10 cellular contexts compared by ENCODE assay signal in genomic region chr19:1093330-1093729, GRCh38. TPM values are rescaled to one million over a fixed set of nuclear protein-coding genes. Genes with fewer than 3 reads are reported as not detected.
DNase-seq lines count a peak whose midpoint lies in the region; ATAC-seq and TF ChIP-seq lines count a peak whose summit lies in the region.
"Had no signal": no experiment of that assay in that cellular context is flagged by ENCODE, and none has a peak within 500 bp of the region (broad histone marks: within the 10 kb centered on the region; RNA-seq: fewer than 3 reads in every experiment).

No MANE protein-coding gene starts in this region.

- peaks cover 23% of the 10 kb centered on the region for H3K79me2 ChIP-seq in SU-DHL-6 (ENCODE audit: insufficient read depth, low read length)

- H3K4me3 ChIP-seq in SU-DHL-6 (ENCODE audit: insufficient read depth, low read length, poor library complexity, severe bottlenecking) (peak overlapping the region; percentile 77), fibroblast of the aortic adventitia (ENCODE audit: low read depth, low read length) (peak overlapping the region; percentile 87), suprapubic skin (peak overlapping the region; percentile 96), mucosa of descending colon (no peak overlapping the region)

- H3K27ac Mint-ChIP-seq in activated naive CD4-positive, alpha-beta T cell treated with anti-CD3 and anti-CD28 coated beads, Interleukin-2, amount 10 ng/mL, durations not matched to agents 7 days and 5 days = no peak overlapping the region

- H3K9me2 ChIP-seq in SU-DHL-6 (replicated peaks; ENCODE audit: insufficient read depth, low read length) = no peaks in the 10 kb centered on the region

- TF ChIP-seq POLR2A in suprapubic skin (IDR thresholded peaks at IDR 0.05) = no peak

- H3K9ac ChIP-seq in SU-DHL-6 (ENCODE audit: low read length) = peak overlapping the region; percentile 82
- H3K9ac ChIP-seq: parathyroid adenoma had no signal

- H2AFZ ChIP-seq in SU-DHL-6 (ENCODE audit: low read depth, low read length, severe bottlenecking) = no peak overlapping the region
- H2AFZ ChIP-seq: parathyroid adenoma had no signal

- no peak for DNase-seq in activated naive CD4-positive, alpha-beta T cell treated with anti-CD3 and anti-CD28 coated beads, Interleukin-2, amount 10 ng/mL, durations not matched to agents 7 days and 5 days
- no peak for DNase-seq in activated naive CD4-positive, alpha-beta T cell treated with anti-CD3 and anti-CD28 coated beads, Interleukin-2, amount 50 U/mL, for 16 hours
- DNase-seq in fibroblast of the aortic adventitia (ENCODE audit: low read depth) (no peak), suprapubic skin (ENCODE audit: low spot score in 2 of 2) (no peak), SK-N-DZ (ENCODE audit: low spot score) (no peak), mucosa of descending colon (no peak), posterior cingulate gyrus (no peak)
- DNase-seq: COR-L47 had no signal

- no peak for ATAC-seq in mucosa of descending colon

- peak overlapping the region; percentile 94 for H3K4me3 Mint-ChIP-seq in activated naive CD4-positive, alpha-beta T cell treated with anti-CD3 and anti-CD28 coated beads, Interleukin-2, amount 10 ng/mL, durations not matched to agents 7 days and 5 days

- H3K36me3 Mint-ChIP-seq in activated naive CD4-positive, alpha-beta T cell treated with anti-CD3 and anti-CD28 coated beads, Interleukin-2, amount 10 ng/mL, durations not matched to agents 7 days and 5 days = peaks cover 11% of the 10 kb centered on the region

- H3K4me1 Mint-ChIP-seq in activated naive CD4-positive, alpha-beta T cell treated with anti-CD3 and anti-CD28 coated beads, Interleukin-2, amount 10 ng/mL, durations not matched to agents 7 days and 5 days = peaks cover 57% of the 10 kb centered on the region

- H4K20me1 ChIP-seq in SU-DHL-6 (ENCODE audit: low read depth, low read length) = no peaks in the 10 kb centered on the region

- peaks cover 2% of the 10 kb centered on the region; the same call in 1 of the 2 replicates for H3F3A ChIP-seq in SU-DHL-6 (ENCODE audit: insufficient read depth)

- H3K9me3 Mint-ChIP-seq in activated naive CD4-positive, alpha-beta T cell treated with anti-CD3 and anti-CD28 coated beads, Interleukin-2, amount 10 ng/mL, durations not matched to agents 7 days and 5 days = no peaks in the 10 kb centered on the region

- CTCF ChIA-PET in activated naive CD4-positive, alpha-beta T cell treated with anti-CD3 and anti-CD28 coated beads, Interleukin-2, amount 10 ng/mL, durations not matched to agents 7 days and 5 days (lab: Charles Lee) = interaction anchor here (1.3 kb wide), 1 partner anchor 9 kb away, joined by 3 read pairs; no protein-coding TSS in a partner anchor

- H3K4me2 ChIP-seq in SU-DHL-6 (ENCODE audit: low read depth, low read length, poor library complexity, severe bottlenecking) = peak overlapping the region; percentile 79

- H3K9me3 ChIP-seq in SU-DHL-6 (ENCODE audit: insufficient read depth, low read length) (no peaks in the 10 kb centered on the region), suprapubic skin (no peaks in the 10 kb centered on the region), mucosa of descending colon (no peaks in the 10 kb centered on the region)

- no peaks in the 10 kb centered on the region for H3K36me3 ChIP-seq in SU-DHL-6 (ENCODE audit: low read length)
- H3K36me3 ChIP-seq in suprapubic skin = peaks cover 43% of the 10 kb centered on the region
- H3K36me3 ChIP-seq in mucosa of descending colon (ENCODE audit: low read depth) = no peaks in the 10 kb centered on the region

- H3K27me3 ChIP-seq in SU-DHL-6 (ENCODE audit: low read length) (no peaks in the 10 kb centered on the region), suprapubic skin (no peaks in the 10 kb centered on the region)

- no peak for TF ChIP-seq CTCF in SU-DHL-6 (IDR thresholded peaks at IDR 0.05; ENCODE audit: insufficient read depth, low read length, poor library complexity, severe bottlenecking)
- no peak for TF ChIP-seq CTCF in fibroblast of the aortic adventitia (IDR thresholded peaks at IDR 0.05; ENCODE audit: insufficient read depth, low read length)
- TF ChIP-seq CTCF in suprapubic skin (IDR thresholded peaks at IDR 0.05) = no peak
- no peak for TF ChIP-seq CTCF in mucosa of descending colon (IDR thresholded peaks at IDR 0.05)

- H3K27ac ChIP-seq in SU-DHL-6 (ENCODE audit: low read depth, low read length) (peak overlapping the region; percentile 11; the same call in 1 of the 2 replicates), suprapubic skin (no peak overlapping the region)
- H3K27ac ChIP-seq: parathyroid adenoma had no signal

- H3K27me3 Mint-ChIP-seq in activated naive CD4-positive, alpha-beta T cell treated with anti-CD3 and anti-CD28 coated beads, Interleukin-2, amount 10 ng/mL, durations not matched to agents 7 days and 5 days = peaks cover 4% of the 10 kb centered on the region

- WGBS in suprapubic skin = 86% methylated on average over 15 of the region's 15 CpGs

- H3K4me1 ChIP-seq in suprapubic skin (peaks cover 49% of the 10 kb centered on the region), mucosa of descending colon (ENCODE audit: low read depth) (peaks cover 24% of the 10 kb centered on the region)

- intact Hi-C loops in mucosa of descending colon (cut with DNase I, micrococcal nuclease) (no loop called here), posterior cingulate gyrus (cut with DNase I) (loop anchor here (10.0 kb wide), 1 partner anchor 49 kb away; the partner anchor contains the start of gene ABCA7)

- TF ChIP-seq EP300 in suprapubic skin (IDR thresholded peaks at IDR 0.05) = no peak

RNA-seq across cellular contexts. Expression of gene POLR2E, which starts 1.8 kb away (rescaled TPM):
- total RNA-seq in fibroblast of the aortic adventitia (ENCODE audit: low replicate concordance) = 27.7 and 91.2 TPM in 2 replicates
- 100 to 1,000 TPM in 3 of 4 donors, 10 to 100 TPM in 1; 84.1 to 142 (median 111) TPM for total RNA-seq in suprapubic skin
- 240 and 311 TPM in 2 replicates for polyA plus RNA-seq in SK-N-DZ (2014; cell fraction: cytosol; rRNA removed)
- polyA plus RNA-seq in SK-N-DZ (2014; cell fraction: nucleus; rRNA removed) = 150 and 168 TPM in 2 replicates
- total RNA-seq in mucosa of descending colon = 100 to 1,000 TPM; 108 to 138 (median 133) TPM

RNA-seq across cellular contexts. Expression of gene GPX4, which starts 10.5 kb away (rescaled TPM):
- 156 and 288 TPM in 2 replicates for total RNA-seq in fibroblast of the aortic adventitia (ENCODE audit: low replicate concordance)
- total RNA-seq in suprapubic skin = 100 to 1,000 TPM; 267 to 359 (median 344) TPM
- polyA plus RNA-seq in SK-N-DZ (2014; cell fraction: cytosol; rRNA removed) = 781 and 852 TPM in 2 replicates
- polyA plus RNA-seq in SK-N-DZ (2014; cell fraction: nucleus; rRNA removed) = 522 and 693 TPM in 2 replicates
- 100 to 1,000 TPM; 126 to 187 (median 144) TPM for total RNA-seq in mucosa of descending colon

RNA-seq across cellular contexts. Expression of gene ARHGAP45, which starts 26.4 kb away (rescaled TPM):
- total RNA-seq in fibroblast of the aortic adventitia (ENCODE audit: low replicate concordance) = 0.18 TPM in 1 of 2 replicates, not detected in the other
- total RNA-seq in suprapubic skin = 10 to 100 TPM; 11.5 to 13.4 (median 12.6) TPM
- 3.2 and 6.2 TPM in 2 replicates for polyA plus RNA-seq in SK-N-DZ (2014; cell fraction: cytosol; rRNA removed)
- polyA plus RNA-seq in SK-N-DZ (2014; cell fraction: nucleus; rRNA removed) = 6.1 and 10.6 TPM in 2 replicates
- total RNA-seq in mucosa of descending colon = 10 to 100 TPM; 33.9 to 64.3 (median 58.8) TPM

RNA-seq across cellular contexts. Expression of gene ABCA7, which starts 53.4 kb away (rescaled TPM):
- total RNA-seq in fibroblast of the aortic adventitia (ENCODE audit: low replicate concordance) (3.5 and 21.6 TPM in 2 replicates), suprapubic skin (10 to 100 TPM; 29.8 to 97.6 (median 47.5) TPM), mucosa of descending colon (10 to 100 TPM; 23.5 to 25.6 (median 25.6) TPM)
- polyA plus RNA-seq in SK-N-DZ (2014; cell fraction: cytosol; rRNA removed) = 7.6 and 10.8 TPM in 2 replicates
- polyA plus RNA-seq in SK-N-DZ (2014; cell fraction: nucleus; rRNA removed) = 71.2 and 150 TPM in 2 replicates

Comparison
In these comparisons a context has a peak if more than half of its experiments do, and no peak if none do; other contexts are left out.
1. RNA of gene ARHGAP45, which starts 26.4 kb away (total RNA-seq): 33.9 to 64.3 TPM in mucosa of descending colon and 11.5 to 13.4 TPM in suprapubic skin; 0.18 TPM in fibroblast of the aortic adventitia; every median in the first group is over 10 times any median in the second.